18 cellular contexts compared by ENCODE assay signal in genomic region chr10:18618995-18619394, GRCh38. TPM values are rescaled to one million over a fixed set of nuclear protein-coding genes. Genes with fewer than 3 reads are reported as not detected.
DNase-seq lines count a peak whose midpoint lies in the region; TF ChIP-seq lines count a peak whose summit lies in the region.
"Had no signal": no experiment of that assay in that cellular context is flagged by ENCODE, and none has a peak within 500 bp of the region (broad histone marks: within the 10 kb centered on the region; RNA-seq: fewer than 3 reads in every experiment).

No MANE protein-coding gene starts in this region.

- no peaks in the 10 kb centered on the region for H3K27me3 Mint-ChIP-seq in mesothelial cell of epicardium (ENCODE audit: low read depth)
- H3K27me3 Mint-ChIP-seq: CD4-positive, alpha-beta T cell; dendritic cell treated with granulocyte-macrophage colony-stimulating factor and Interleukin-4, amounts not matched to agents 40 ng/mL and 50 ng/mL, for 4 days; naive thymus-derived CD4-positive, alpha-beta T cell; progenitor cell of endocrine pancreas; stimulated activated naive CD8-positive, alpha-beta T cell treated with anti-CD3 and anti-CD28 coated beads, Interleukin-15, Interleukin-2, amounts not matched to agents 100 ng/mL and 50 ng/mL, for 24 hours had no signal

- H3K4me1 ChIP-seq in esophagus squamous epithelium = peaks cover 0 to 7% (median 0%) of the 10 kb centered on the region in 3 donors
- H3K4me1 ChIP-seq: HAP-1 had no signal

- H3K36me3 Mint-ChIP-seq in mesothelial cell of epicardium = peaks cover 10% of the 10 kb centered on the region

- peaks cover 0 to 4% (median 0%) of the 10 kb centered on the region in 3 donors for H3K36me3 ChIP-seq in esophagus squamous epithelium
- H3K36me3 ChIP-seq in H7 (replicated peaks; ENCODE audit: control insufficient read depth, insufficient read depth, low read length) = peaks cover 2% of the 10 kb centered on the region

- H3K27ac ChIP-seq in esophagus squamous epithelium = no peak overlapping the region
- H3K27ac ChIP-seq: A549 had no signal

- H3K4me3 Mint-ChIP-seq in mesothelial cell of epicardium = no peak overlapping the region
- H3K4me3 Mint-ChIP-seq: CD4-positive, alpha-beta T cell; dendritic cell treated with granulocyte-macrophage colony-stimulating factor and Interleukin-4, amounts not matched to agents 40 ng/mL and 50 ng/mL, for 4 days; naive thymus-derived CD4-positive, alpha-beta T cell; stimulated activated naive CD8-positive, alpha-beta T cell treated with anti-CD3 and anti-CD28 coated beads, Interleukin-15, Interleukin-2, amounts not matched to agents 100 ng/mL and 50 ng/mL, for 24 hours had no signal

- H3K27ac Mint-ChIP-seq in mesothelial cell of epicardium = peak overlapping the region; percentile 26
- H3K27ac Mint-ChIP-seq: CD4-positive, alpha-beta T cell; dendritic cell treated with granulocyte-macrophage colony-stimulating factor and Interleukin-4, amounts not matched to agents 40 ng/mL and 50 ng/mL, for 4 days; stimulated activated naive CD8-positive, alpha-beta T cell treated with anti-CD3 and anti-CD28 coated beads, Interleukin-15, Interleukin-2, amounts not matched to agents 100 ng/mL and 50 ng/mL, for 24 hours had no signal

- no peaks in the 10 kb centered on the region for H3K9me3 Mint-ChIP-seq in mesothelial cell of epicardium
- H3K9me3 Mint-ChIP-seq: CD4-positive, alpha-beta T cell; dendritic cell treated with granulocyte-macrophage colony-stimulating factor and Interleukin-4, amounts not matched to agents 40 ng/mL and 50 ng/mL, for 4 days; naive thymus-derived CD4-positive, alpha-beta T cell; stimulated activated naive CD8-positive, alpha-beta T cell treated with anti-CD3 and anti-CD28 coated beads, Interleukin-15, Interleukin-2, amounts not matched to agents 100 ng/mL and 50 ng/mL, for 24 hours had no signal

- no peaks in the 10 kb centered on the region for H3K27me3 ChIP-seq in esophagus squamous epithelium
- no peaks in the 10 kb centered on the region for H3K27me3 ChIP-seq in H7 (ENCODE audit: control insufficient read depth, insufficient read depth, low read length)

- peaks cover 20% of the 10 kb centered on the region for H3K4me1 Mint-ChIP-seq in mesothelial cell of epicardium

- WGBS in esophagus squamous epithelium, 2 donors = 42 to 62% methylated on average over 4 of the region's 4 CpGs

- DNase-seq in NCI-H187 treated with DMSO at 0.1 percent for 48 hours (lab: John Stamatoyannopoulos, UW) (peak; percentile 2), NCI-H187 (lab: John Stamatoyannopoulos, UW) (no peak), NCI-H2029 treated with DMSO at 0.1 percent for 48 hours (lab: John Stamatoyannopoulos, UW) (peak; percentile 50), astrocyte of the hippocampus (ENCODE audit: low read depth, low spot score) (peak; percentile 92), mesothelial cell of epicardium (ENCODE audit: low spot score in 2 of 2, unreplicated experiment in 2 of 2) (no peak), esophagus squamous epithelium (lab: John Stamatoyannopoulos, UW) (no peak), activated gamma-delta T cell (lab: John Stamatoyannopoulos, UW) (no peak), H7 (no peak)
- DNase-seq: aorta; CD4-positive, alpha-beta T cell; MV-4-11; naive thymus-derived CD4-positive, alpha-beta T cell; NCI-H748 treated with DMSO at 0.1 percent for 48 hours had no signal

- no peaks in the 10 kb centered on the region for H3K9me3 ChIP-seq in esophagus squamous epithelium
- H3K9me3 ChIP-seq: A549, HAP-1 had no signal

- no peak overlapping the region for H3K4me3 ChIP-seq in esophagus squamous epithelium
- no peak overlapping the region for H3K4me3 ChIP-seq in H7 (ENCODE audit: insufficient read depth, low read depth, low read length)
- H3K4me3 ChIP-seq: A549, HAP-1 had no signal

- TF ChIP-seq CTCF in mesothelial cell of epicardium (IDR thresholded peaks at IDR 0.05; ENCODE audit: unreplicated experiment) (no peak), esophagus squamous epithelium (IDR thresholded peaks at IDR 0.05) (no peak)

- intact Hi-C loops in esophagus squamous epithelium (cut with DNase I) = no loop called here

- no peak for TF ChIP-seq POLR2A in esophagus squamous epithelium (IDR thresholded peaks at IDR 0.05)

RNA-seq across cellular contexts. Expression of gene NSUN6, which starts 32.4 kb away (rescaled TPM):
- total RNA-seq in mesothelial cell of epicardium = 21.9 to 25.1 TPM (median 22.2 TPM) in 3 replicates
- 10 to 100 TPM in 1 of 4 donors, 1 to 10 TPM in 3; 3.4 to 10.1 (median 5.6) TPM for total RNA-seq in esophagus squamous epithelium
- 7.2 and 10.3 TPM in 2 replicates for total RNA-seq in H7 (2014; rRNA removed; shearing (Covaris generic))

RNA-seq across cellular contexts. Expression of gene ARL5B, which starts 40.2 kb away (rescaled TPM):
- total RNA-seq in mesothelial cell of epicardium (44.9 to 46.6 TPM (median 45.3 TPM) in 3 replicates), esophagus squamous epithelium (10 to 100 TPM; 11.8 to 24.5 (median 12.5) TPM)
- 35.3 and 46.6 TPM in 2 replicates for total RNA-seq in H7 (2014; rRNA removed; shearing (Covaris generic))

Comparison
In these comparisons a context has a peak if more than half of its experiments do, and no peak if none do; other contexts are left out.
1. DNase-seq: peak in NCI-H187 treated with DMSO at 0.1 percent for 48 hours (single experiment), NCI-H2029 treated with DMSO at 0.1 percent for 48 hours (single experiment) and astrocyte of the hippocampus (single experiment); none in NCI-H187 (0 of 2), mesothelial cell of epicardium (0 of 2), esophagus squamous epithelium (single experiment), activated gamma-delta T cell (single experiment) and H7 (single experiment).